Comparison of ENCODE assay signal across 17 cellular contexts in genomic region chr11:65778431-65778900, GRCh38. TPM values are rescaled to one million over a fixed set of nuclear protein-coding genes. Genes with fewer than 3 reads are reported as not detected.
DNase-seq lines count a peak whose midpoint lies in the region; TF ChIP-seq lines count a peak whose summit lies in the region.
"Had no signal": no experiment of that assay in that cellular context is flagged by ENCODE, and none has a peak within 500 bp of the region (broad histone marks: within the 10 kb centered on the region; RNA-seq: fewer than 3 reads in every experiment).

No MANE protein-coding gene starts in this region.

- H3K79me2 ChIP-seq in Loucy (ENCODE audit: insufficient read depth, low read length): peaks cover 37% of the 10 kb centered on the region

- H3K9me3 ChIP-seq in Loucy (ENCODE audit: insufficient read depth, low read depth, low read length): no peaks in the 10 kb centered on the region
- H3K9me3 ChIP-seq in skeletal muscle satellite cell (replicated peaks; ENCODE audit: low read length): no peaks in the 10 kb centered on the region
- H3K9me3 ChIP-seq: prostate gland had no signal

- peak overlapping the region; percentile 91 for H3K4me3 Mint-ChIP-seq in T-helper 2 cell treated with Interferon-gamma antibody and Interleukin-4, amounts not matched to agents 5 μg/mL and 100 μg/mL, for 36 hours
- H3K4me3 Mint-ChIP-seq: GM23338 had no signal

- peaks cover 10% of the 10 kb centered on the region; the same call in 1 of the 2 replicates for H3K36me3 ChIP-seq in Loucy (ENCODE audit: insufficient read depth, low read length)
- H3K36me3 ChIP-seq in skeletal muscle satellite cell (ENCODE audit: insufficient read depth, low read length): peaks cover 34% of the 10 kb centered on the region
- H3K36me3 ChIP-seq: cardiac muscle cell had no signal

- H3K27me3 Mint-ChIP-seq in T-helper 2 cell treated with Interferon-gamma antibody and Interleukin-4, amounts not matched to agents 5 μg/mL and 100 μg/mL, for 36 hours (ENCODE audit: low read depth): peaks cover 6% of the 10 kb centered on the region

- H3K27ac Mint-ChIP-seq in T-helper 2 cell treated with Interferon-gamma antibody and Interleukin-4, amounts not matched to agents 5 μg/mL and 100 μg/mL, for 36 hours: no peak overlapping the region
- H3K27ac Mint-ChIP-seq: GM23338 had no signal

- no peak for DNase-seq in T-helper 2 cell treated with Interferon-gamma antibody and Interleukin-4, amounts not matched to agents 5 μg/mL and 100 μg/mL, for 36 hours (ENCODE audit: low spot score)
- DNase-seq in T-helper 2 cell (no peak), ecto neural progenitor cell (ENCODE audit: low spot score) (peak; percentile 45), midbrain (lab: John Stamatoyannopoulos, UW) (no peak), NCI-H128 (lab: John Stamatoyannopoulos, UW; ENCODE audit: unreplicated experiment) (no peak), NCI-H2107 treated with DMSO at 0.1 percent for 48 hours (lab: John Stamatoyannopoulos, UW; ENCODE audit: unreplicated experiment) (no peak)
- DNase-seq: hypothalamus; left cardiac atrium; NCI-H187 treated with DMSO at 0.1 percent for 48 hours; NCI-H526; stimulated activated CD4-positive, alpha-beta T cell treated with anti-CD3 and anti-CD28 coated beads, Interleukin-15, amount 100 ng/mL, for 24 hours; WERI-Rb-1 had no signal

- peaks cover 11% of the 10 kb centered on the region for H3K4me1 ChIP-seq in Loucy (ENCODE audit: insufficient read depth, low read length, poor library complexity, severe bottlenecking)
- peaks cover 19% of the 10 kb centered on the region for H3K4me1 ChIP-seq in skeletal muscle satellite cell (ENCODE audit: control insufficient read depth, insufficient read depth, low read length)

- H3K4me2 ChIP-seq in Loucy (ENCODE audit: low read depth, low read length, poor library complexity, severe bottlenecking) (peak overlapping the region; percentile 97), skeletal muscle satellite cell (ENCODE audit: low read length) (peak overlapping the region; percentile 97)
- H3K4me2 ChIP-seq: GM23338 had no signal

- H4K20me1 ChIP-seq in Loucy (ENCODE audit: insufficient read depth, low read length, poor library complexity, severe bottlenecking): peaks cover 29% of the 10 kb centered on the region

- peak overlapping the region; percentile 96 for H3K4me3 ChIP-seq in Loucy (ENCODE audit: low read length, poor library complexity, severe bottlenecking)
- H3K4me3 ChIP-seq in skeletal muscle satellite cell (ENCODE audit: low read length): no peak overlapping the region
- H3K4me3 ChIP-seq: cardiac muscle cell, GM23338, prostate gland had no signal

- no peaks in the 10 kb centered on the region for H3K9me2 ChIP-seq in Loucy (replicated peaks; ENCODE audit: low read depth, low read length)

- H3K9me3 Mint-ChIP-seq in T-helper 2 cell treated with Interferon-gamma antibody and Interleukin-4, amounts not matched to agents 5 μg/mL and 100 μg/mL, for 36 hours: no peaks in the 10 kb centered on the region
- H3K9me3 Mint-ChIP-seq: GM23338 had no signal

- H3F3A ChIP-seq in Loucy (ENCODE audit: low read depth): no peaks in the 10 kb centered on the region

- no peak for TF ChIP-seq CTCF in Loucy (conservative IDR thresholded peaks at IDR 0.05; ENCODE audit: low read length)

- H3K27me3 ChIP-seq in Loucy (ENCODE audit: insufficient read depth, low read length, poor library complexity, severe bottlenecking): no peaks in the 10 kb centered on the region
- H3K27me3 ChIP-seq in skeletal muscle satellite cell (ENCODE audit: control insufficient read depth, insufficient read depth, low read length): no peaks in the 10 kb centered on the region
- H3K27me3 ChIP-seq: cardiac muscle cell had no signal

- peaks cover 11% of the 10 kb centered on the region for H3K4me1 Mint-ChIP-seq in T-helper 2 cell treated with Interferon-gamma antibody and Interleukin-4, amounts not matched to agents 5 μg/mL and 100 μg/mL, for 36 hours (ENCODE audit: low read depth)

- H2AFZ ChIP-seq in Loucy (ENCODE audit: low read length): no peak overlapping the region
- H2AFZ ChIP-seq: GM23338 had no signal

- H3K9ac ChIP-seq in Loucy (ENCODE audit: low read depth, low read length, poor library complexity, severe bottlenecking) (peak overlapping the region; percentile 93), skeletal muscle satellite cell (ENCODE audit: low read depth, low read length) (no peak overlapping the region)

- H3K36me3 Mint-ChIP-seq in T-helper 2 cell treated with Interferon-gamma antibody and Interleukin-4, amounts not matched to agents 5 μg/mL and 100 μg/mL, for 36 hours (ENCODE audit: low read depth): peaks cover 20% of the 10 kb centered on the region

RNA-seq across cellular contexts. Expression of gene AP5B1, which starts 2.3 kb away (rescaled TPM):
- 12.2 and 13.4 TPM in 2 replicates for total RNA-seq in skeletal muscle satellite cell (2012; rRNA removed)

RNA-seq across cellular contexts. Expression of gene OVOL1, which starts 8.4 kb away (rescaled TPM):
- total RNA-seq in skeletal muscle satellite cell (2012; rRNA removed): not detected in 2 replicates
- total RNA-seq: left cardiac atrium had no signal

RNA-seq across cellular contexts. Expression of gene SNX32, which starts 55.3 kb away (rescaled TPM):
- 0.22 and 0.25 TPM in 2 replicates for total RNA-seq in skeletal muscle satellite cell (2012; rRNA removed)
- total RNA-seq: left cardiac atrium had no signal

RNA-seq across cellular contexts. Expression of gene RNASEH2C, which starts 57.9 kb away (rescaled TPM):
- total RNA-seq in skeletal muscle satellite cell (2012; rRNA removed): 53.7 and 64.7 TPM in 2 replicates
